ENCODE assay signal across 16 cellular contexts in the genomic region with DNA sequence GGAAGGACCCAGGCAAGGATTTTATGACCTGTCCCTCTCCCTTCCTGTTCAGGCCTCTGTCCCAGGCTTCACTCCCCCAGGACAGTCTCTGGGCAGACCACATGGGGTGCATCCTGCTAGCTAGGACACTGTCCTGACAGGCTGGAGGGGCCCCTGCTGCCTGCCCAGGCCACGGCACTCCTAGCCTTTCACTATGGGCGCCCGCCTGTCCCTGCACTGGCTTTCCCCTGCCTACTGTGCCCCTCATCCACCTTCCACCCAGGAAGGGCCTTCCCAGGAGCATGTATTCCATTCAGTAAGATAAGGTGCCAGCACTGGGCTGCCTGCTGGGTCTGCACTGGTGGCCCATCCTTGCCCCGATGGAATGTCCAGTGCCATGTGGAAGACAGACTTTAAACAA.
DNase-seq lines count a peak whose midpoint lies in the region; ATAC-seq and TF ChIP-seq lines count a peak whose summit lies in the region.
"Had no signal": no experiment of that assay in that cellular context is flagged by ENCODE, and none has a peak within 500 bp of the region (broad histone marks: within the 10 kb centered on the region; RNA-seq: fewer than 3 reads in every experiment).

No MANE protein-coding gene starts in this region.

- POLR2A ChIA-PET in IMR-90 (lab: Charles Lee; ENCODE audit: unreplicated experiment) = interaction anchor here (0.6 kb wide), 1 partner anchor 279 kb away, joined by 6 read pairs; no protein-coding TSS in a partner anchor
- POLR2A ChIA-PET in CD8-positive, alpha-beta T cell (lab: Charles Lee) = interaction anchor here (1.2 to 1.5 kb wide), 3 partner anchors 14 to 168 kb away, joined by 3 to 8 read pairs (median 6); partner anchors contain the start of gene EEFSEC

- in situ Hi-C loops in IMR-90 (cut with MboI; ENCODE audit: low sequenced_read_pairs) = no loop called here

- no peak for TF ChIP-seq RAD21 in IMR-90 (IDR thresholded peaks at IDR 0.05; ENCODE audit: low read length)

- BruUV-seq in IMR-90 (replicated peaks; lab: Mats Ljungman, UMichigan) = no TSS peak

- H4K8ac ChIP-seq in IMR-90 (ENCODE audit: low read depth in 2 of 2, low read length in 2 of 2) = no peak overlapping the region
- H4K8ac ChIP-seq in mesenchymal stem cell (ENCODE audit: low read length) = no peak overlapping the region

- DNase-seq in activated T-cell treated with anti-CD3 and anti-CD28 coated beads, Interleukin-2, amount 50 U/mL, for 24 hours = peak; percentile 29
- no peak for DNase-seq in activated T-cell treated with anti-CD3 and anti-CD28 coated beads, Interleukin-2, amount 50 U/mL, for 48 hours
- DNase-seq in IMR-90 (no peak), mesenchymal stem cell (no peak), testis (peak; percentile 9), NCI-H2227 (lab: John Stamatoyannopoulos, UW; ENCODE audit: unreplicated experiment) (no peak), pons (ENCODE audit: low spot score) (no peak)
- no peak for DNase-seq in CD8-positive, alpha-beta T cell
- DNase-seq: DMS79 treated with DMSO at 0.1 percent for 48 hours, NCI-H1048, NCI-H2107, NCI-H774 had no signal

- H3K27ac ChIP-seq in IMR-90 (ENCODE audit: insufficient read depth, low read length) (no peak overlapping the region), mesenchymal stem cell (ENCODE audit: low read length, poor library complexity, severe bottlenecking) (no peak overlapping the region), testis (no peak overlapping the region)
- no peak overlapping the region for H3K27ac ChIP-seq in CD8-positive, alpha-beta T cell (ENCODE audit: low read depth, low read length)
- H3K27ac ChIP-seq: A549, HL-60, PC-9 had no signal

- no peak overlapping the region for H3K4me3 Mint-ChIP-seq in activated T-cell treated with anti-CD3 and anti-CD28 coated beads, Interleukin-2, amount 50 U/mL, for 24 hours
- no peak overlapping the region for H3K4me3 Mint-ChIP-seq in CD8-positive, alpha-beta T cell

- CTCF ChIA-PET in IMR-90 (lab: Yijun Ruan, JAX) = interaction anchor here (0.5 to 1.7 kb wide), 9 partner anchors 11 to 148 kb away, joined by 3 to 7 read pairs (median 3); no protein-coding TSS in a partner anchor
- CTCF ChIA-PET in CD8-positive, alpha-beta T cell (lab: Charles Lee) = interaction anchor here (0.6 to 5.9 kb wide), 43 partner anchors 9 to 286 kb away, joined by 3 to 76 read pairs (median 5); no protein-coding TSS in a partner anchor

- H2AK9ac ChIP-seq in IMR-90 (replicated peaks; ENCODE audit: low read depth, low read length, poor library complexity) = peak overlapping the region; percentile 45

- no peak overlapping the region for H4K5ac ChIP-seq in IMR-90 (ENCODE audit: low read depth, low read length)

- TF ChIP-seq POLR2A in IMR-90 (IDR thresholded peaks at IDR 0.05; ENCODE audit: low read depth, low read length) = no peak
- no peak for TF ChIP-seq POLR2A in testis (IDR thresholded peaks at IDR 0.05)

- H3K4me2 ChIP-seq in IMR-90 (ENCODE audit: low read depth, low read length) (no peak overlapping the region), mesenchymal stem cell (ENCODE audit: low read length, poor library complexity, severe bottlenecking) (no peak overlapping the region)
- H3K4me2 ChIP-seq: A549, PC-9 had no signal

- peaks cover 59% of the 10 kb centered on the region for H3K4me1 Mint-ChIP-seq in activated T-cell treated with anti-CD3 and anti-CD28 coated beads, Interleukin-2, amount 50 U/mL, for 24 hours (ENCODE audit: low read depth)
- H3K4me1 Mint-ChIP-seq in CD8-positive, alpha-beta T cell (ENCODE audit: low read depth) = peaks cover 73% of the 10 kb centered on the region

- H3K14ac ChIP-seq in IMR-90 (replicated peaks; ENCODE audit: low read depth, low read length) (no peak overlapping the region), mesenchymal stem cell (ENCODE audit: low read length in 2 of 2) (peak overlapping the region in 1 of 2 experiments; percentile 62)

- no peak overlapping the region for H3K56ac ChIP-seq in IMR-90 (ENCODE audit: extremely low read depth, insufficient read depth, low read length)

- H2BK15ac ChIP-seq in IMR-90 (ENCODE audit: low read depth, low read length) (no peak overlapping the region), mesenchymal stem cell (ENCODE audit: low read depth, poor library complexity, severe bottlenecking) (no peak overlapping the region)

- H2BK120ac ChIP-seq in IMR-90 (ENCODE audit: low read depth, low read length) (no peak overlapping the region), mesenchymal stem cell (ENCODE audit: low read depth, low read length) (no peak overlapping the region)

- H3K27ac Mint-ChIP-seq in activated T-cell treated with anti-CD3 and anti-CD28 coated beads, Interleukin-2, amount 50 U/mL, for 24 hours = peak overlapping the region; percentile 37
- no peak overlapping the region for H3K27ac Mint-ChIP-seq in CD8-positive, alpha-beta T cell

- H4K91ac ChIP-seq in IMR-90 (ENCODE audit: insufficient read depth, low read depth, low read length) (no peak overlapping the region), mesenchymal stem cell (ENCODE audit: low read length) (no peak overlapping the region)

- H2AFZ ChIP-seq in IMR-90 (replicated peaks; ENCODE audit: low read length, poor library complexity) (no peak overlapping the region), mesenchymal stem cell (ENCODE audit: low read depth, low read length) (no peak overlapping the region)
- H2AFZ ChIP-seq: PC-9 had no signal

- no peaks in the 10 kb centered on the region for H3K9me3 Mint-ChIP-seq in activated T-cell treated with anti-CD3 and anti-CD28 coated beads, Interleukin-2, amount 50 U/mL, for 24 hours
- H3K9me3 Mint-ChIP-seq in CD8-positive, alpha-beta T cell = no peaks in the 10 kb centered on the region

- no peak overlapping the region for H3K23ac ChIP-seq in IMR-90 (ENCODE audit: low read depth, low read length)
- no peak overlapping the region for H3K23ac ChIP-seq in mesenchymal stem cell (ENCODE audit: low read length in 2 of 2)

- H3K18ac ChIP-seq in IMR-90 (ENCODE audit: low read depth, low read length) (no peak overlapping the region), mesenchymal stem cell (ENCODE audit: low read depth in 1 of 2, low read length in 2 of 2) (no peak overlapping the region)

- H3K27me3 ChIP-seq in IMR-90 (ENCODE audit: control insufficient read depth, insufficient read depth, low read length) = no peaks in the 10 kb centered on the region
- H3K27me3 ChIP-seq in mesenchymal stem cell (ENCODE audit: control insufficient read depth in 1 of 2, insufficient read depth in 1 of 2, low read length in 2 of 2) = peaks cover 0 to 3% of the 10 kb centered on the region in 2 experiments
- no peaks in the 10 kb centered on the region for H3K27me3 ChIP-seq in testis
- H3K27me3 ChIP-seq in CD8-positive, alpha-beta T cell (ENCODE audit: insufficient read depth, low read length) = no peaks in the 10 kb centered on the region

- H3K4ac ChIP-seq in IMR-90 (ENCODE audit: low read depth, low read length) = no peak overlapping the region
- no peak overlapping the region for H3K4ac ChIP-seq in mesenchymal stem cell (ENCODE audit: low read depth in 1 of 2, low read length in 2 of 2)

- H3K36me3 ChIP-seq in IMR-90 (ENCODE audit: control insufficient read depth, insufficient read depth, low read length) (no peaks in the 10 kb centered on the region), mesenchymal stem cell (ENCODE audit: control insufficient read depth in 1 of 2, insufficient read depth in 2 of 2, low read depth in 1 of 2, low read length in 2 of 2) (peaks cover 0 to 11% of the 10 kb centered on the region in 2 experiments), testis (ENCODE audit: low read depth, missing control alignments) (no peaks in the 10 kb centered on the region)
- H3K36me3 ChIP-seq in CD8-positive, alpha-beta T cell (ENCODE audit: insufficient read depth, low read length) = no peaks in the 10 kb centered on the region

- no peaks in the 10 kb centered on the region for H3K27me3 Mint-ChIP-seq in activated T-cell treated with anti-CD3 and anti-CD28 coated beads, Interleukin-2, amount 50 U/mL, for 24 hours
- H3K27me3 Mint-ChIP-seq in CD8-positive, alpha-beta T cell (ENCODE audit: low read depth) = no peaks in the 10 kb centered on the region

- H2AK5ac ChIP-seq in IMR-90 (ENCODE audit: low read depth, low read length) (no peak overlapping the region), mesenchymal stem cell (ENCODE audit: low read length, severe bottlenecking) (no peak overlapping the region)

- H3K9me1 ChIP-seq in IMR-90 (ENCODE audit: insufficient read depth, low read length) = no peaks in the 10 kb centered on the region

- 100% methylated on average over 3 of the region's 4 CpGs; no CpG with 5 or more reads in 1 of the 2 experiments for WGBS in IMR-90 (ENCODE audit: extremely low coverage in 2 of 2, insufficient read length in 1 of 2), 2 experiments
- 97% methylated on average over 4 of the region's 4 CpGs for WGBS in mesenchymal stem cell
- 86 to 100% methylated on average over 1 to 4 of the region's 4 CpGs for WGBS in testis, 2 donors

- H2BK12ac ChIP-seq in mesenchymal stem cell (ENCODE audit: low read length in 2 of 2) = no peak overlapping the region

- no peak for ATAC-seq in IMR-90 (ENCODE audit: low read depth)
- ATAC-seq in CD8-positive, alpha-beta T cell = no peak

- dilution Hi-C loops in IMR-90 (cut with HindIII; ENCODE audit: low sequenced_read_pairs, unreplicated experiment) = no loop called here

- intact Hi-C loops in IMR-90 (cut with micrococcal nuclease) = no loop called here
- intact Hi-C loops in testis (cut with DNase I; ENCODE audit: low total_unique reads) = no loop called here
- intact Hi-C loops in CD8-positive, alpha-beta T cell (cut with DNase I, micrococcal nuclease) = no loop called here

- no peak overlapping the region for H2BK20ac ChIP-seq in IMR-90 (ENCODE audit: low read depth, low read length)

- no peak overlapping the region for H2BK5ac ChIP-seq in IMR-90 (ENCODE audit: low read depth, low read length, poor library complexity, severe bottlenecking)
- no peak overlapping the region for H2BK5ac ChIP-seq in mesenchymal stem cell (ENCODE audit: low read depth, low read length, poor library complexity, severe bottlenecking)

- H3K4me3 ChIP-seq in IMR-90 (ENCODE audit: insufficient read depth, low read depth, low read length) = no peak overlapping the region
- no peak overlapping the region for H3K4me3 ChIP-seq in mesenchymal stem cell (ENCODE audit: insufficient read depth in 1 of 2, low read depth in 1 of 2, low read length in 2 of 2)
- H3K4me3 ChIP-seq in testis = no peak overlapping the region
- no peak overlapping the region for H3K4me3 ChIP-seq in CD8-positive, alpha-beta T cell (ENCODE audit: low read depth, low read length)
- H3K4me3 ChIP-seq: A549, K562, PC-9 had no signal

- TF ChIP-seq CTCF in IMR-90 (conservative IDR thresholded peaks at IDR 0.05; ENCODE audit: low read depth, low read length) = no peak
- no peak for TF ChIP-seq CTCF in testis (IDR thresholded peaks at IDR 0.05)
- TF ChIP-seq CTCF in CD8-positive, alpha-beta T cell (IDR thresholded peaks at IDR 0.05) = no peak

- no peak overlapping the region for H3K9ac ChIP-seq in IMR-90 (ENCODE audit: low read depth, low read length)
- peak overlapping the region; percentile 6 for H3K9ac ChIP-seq in mesenchymal stem cell (ENCODE audit: low read length)

- peaks cover 27% of the 10 kb centered on the region for H3K36me3 Mint-ChIP-seq in activated T-cell treated with anti-CD3 and anti-CD28 coated beads, Interleukin-2, amount 50 U/mL, for 24 hours (ENCODE audit: low read depth)
- H3K36me3 Mint-ChIP-seq in CD8-positive, alpha-beta T cell = peaks cover 6% of the 10 kb centered on the region

- no peaks in the 10 kb centered on the region for H3K4me1 ChIP-seq in IMR-90 (ENCODE audit: control insufficient read depth, insufficient read depth, low read length)
- peaks cover 3% of the 10 kb centered on the region for H3K4me1 ChIP-seq in mesenchymal stem cell (ENCODE audit: control insufficient read depth, insufficient read depth, low read depth, low read length)
- peaks cover 15% of the 10 kb centered on the region for H3K4me1 ChIP-seq in testis
- peaks cover 63% of the 10 kb centered on the region for H3K4me1 ChIP-seq in CD8-positive, alpha-beta T cell (ENCODE audit: insufficient read depth, low read length)
- H3K4me1 ChIP-seq: A549 had no signal

- H3K9me3 ChIP-seq in IMR-90 (ENCODE audit: control insufficient read depth, insufficient read depth, low read length) = no peaks in the 10 kb centered on the region
- H3K9me3 ChIP-seq in mesenchymal stem cell (ENCODE audit: control insufficient read depth, low read length) = no peaks in the 10 kb centered on the region
- no peaks in the 10 kb centered on the region for H3K9me3 ChIP-seq in testis
- H3K9me3 ChIP-seq in CD8-positive, alpha-beta T cell (ENCODE audit: low read length) = no peaks in the 10 kb centered on the region
- H3K9me3 ChIP-seq: A549 had no signal

- H3K79me1 ChIP-seq in IMR-90 (ENCODE audit: low read depth in 1 of 2, low read length in 2 of 2) (no peaks in the 10 kb centered on the region), mesenchymal stem cell (replicated peaks; ENCODE audit: low read length, poor library complexity, severe bottlenecking) (no peaks in the 10 kb centered on the region)

- no peaks in the 10 kb centered on the region; the same call in 1 of the 2 replicates for H4K20me1 ChIP-seq in IMR-90 (ENCODE audit: insufficient read depth, low read length)

Comparison
In these comparisons a context has a peak if more than half of its experiments do, and no peak if none do; other contexts are left out.
1. DNase-seq: peak in activated T-cell treated with anti-CD3 and anti-CD28 coated beads, Interleukin-2, amount 50 U/mL, for 24 hours (single experiment) and testis (single experiment); none in activated T-cell treated with anti-CD3 and anti-CD28 coated beads, Interleukin-2, amount 50 U/mL, for 48 hours (0 of 2), IMR-90 (single experiment), mesenchymal stem cell (single experiment), NCI-H2227 (single experiment), CD8-positive, alpha-beta T cell (0 of 7) and pons (single experiment).